In the genomic region with DNA sequence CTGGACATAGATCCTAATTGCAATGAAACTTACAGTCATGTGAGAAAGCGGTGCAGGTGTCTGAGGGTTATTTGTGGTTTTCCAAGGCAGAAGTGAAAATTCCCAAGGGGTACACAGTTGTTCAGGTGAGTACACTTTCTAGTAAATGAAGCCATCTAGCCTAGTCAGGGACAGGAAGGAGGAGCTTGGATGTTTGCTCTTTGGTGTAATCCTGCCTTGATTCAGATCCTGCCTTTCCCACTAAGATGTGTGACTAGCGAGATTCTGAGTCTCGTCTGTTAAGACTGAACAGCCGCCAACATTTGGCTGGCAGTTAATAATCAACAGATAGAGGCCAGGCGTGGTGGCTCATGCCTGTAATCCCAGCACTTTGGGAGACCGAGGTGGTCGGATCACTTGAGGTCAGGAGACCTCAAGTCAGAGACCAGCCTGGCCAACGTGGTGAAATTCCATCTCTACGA, we compare ENCODE assay signal across 10 cellular contexts. TPM values are rescaled to one million over a fixed set of nuclear protein-coding genes. Genes with fewer than 3 reads are reported as not detected.
DNase-seq lines count a peak whose midpoint lies in the region; ATAC-seq and TF ChIP-seq lines count a peak whose summit lies in the region.
"Had no signal": no experiment of that assay in that cellular context is flagged by ENCODE, and none has a peak within 500 bp of the region (broad histone marks: within the 10 kb centered on the region; RNA-seq: fewer than 3 reads in every experiment).

No MANE protein-coding gene starts in this region.

- no peak for ATAC-seq in CD4-positive, alpha-beta T cell (ENCODE audit: poor library complexity)
- ATAC-seq in naive thymus-derived CD8-positive, alpha-beta T cell: no peak
- no peak for ATAC-seq in HG02588 (IDR thresholded peaks at IDR 0.05; ENCODE audit: unreplicated experiment)

- peaks cover 68% of the 10 kb centered on the region for H3K4me1 Mint-ChIP-seq in CD4-positive, alpha-beta T cell (ENCODE audit: low read depth)
- H3K4me1 Mint-ChIP-seq in naive thymus-derived CD8-positive, alpha-beta T cell: peaks cover 18 to 83% (median 65%) of the 10 kb centered on the region in 4 donors

- H3K36me3 Mint-ChIP-seq in CD4-positive, alpha-beta T cell (ENCODE audit: low read depth): peaks cover 76% of the 10 kb centered on the region
- H3K36me3 Mint-ChIP-seq in naive thymus-derived CD8-positive, alpha-beta T cell: peaks cover 0 to 75% (median 25%) of the 10 kb centered on the region in 3 donors

- peak overlapping the region; percentile 71; the same call in 1 of the 2 replicates for H3K9ac ChIP-seq in Karpas-422 (ENCODE audit: low read length)

- DNase-seq in CD4-positive, alpha-beta T cell: no peak
- no peak for DNase-seq in Karpas-422
- no peak for DNase-seq in naive thymus-derived CD8-positive, alpha-beta T cell
- DNase-seq in AG08396 (ENCODE audit: low spot score): no peak
- DNase-seq in NCI-H345 (lab: John Stamatoyannopoulos, UW): no peak
- DNase-seq in dedifferentiated amniotic fluid mesenchymal stem cell (ENCODE audit: extremely low spot score): no peak
- DNase-seq: dermis blood vessel endothelial cell, SW 1271 had no signal

- H3K4me1 ChIP-seq in Karpas-422 (ENCODE audit: low read length) (peaks cover 29% of the 10 kb centered on the region), ectodermal cell (ENCODE audit: control insufficient read depth, insufficient read depth, low read length) (peaks cover 32% of the 10 kb centered on the region)

- POLR2A ChIA-PET in CD4-positive, alpha-beta T cell (lab: Charles Lee): interaction anchor here (1.3 to 4.9 kb wide), 2 partner anchors 13 to 66 kb away, joined by 4 to 148 read pairs; a partner anchor contains a TSS
- POLR2A ChIA-PET in naive thymus-derived CD8-positive, alpha-beta T cell (lab: Charles Lee): interaction anchor here (3.7 to 6.3 kb wide), 2 partner anchors 13 to 44 kb away, joined by 19 to 158 read pairs; a partner anchor contains a TSS

- H3K27me3 Mint-ChIP-seq in CD4-positive, alpha-beta T cell: no peaks in the 10 kb centered on the region
- no peaks in the 10 kb centered on the region for H3K27me3 Mint-ChIP-seq in naive thymus-derived CD8-positive, alpha-beta T cell

- H3K27ac ChIP-seq in CD4-positive, alpha-beta T cell (ENCODE audit: low read depth, low read length): no peak overlapping the region
- H3K27ac ChIP-seq in Karpas-422 (ENCODE audit: low read length) (no peak overlapping the region), ectodermal cell (ENCODE audit: insufficient read depth, low read depth, low read length, poor library complexity, severe bottlenecking) (no peak overlapping the region)

- H3K27ac Mint-ChIP-seq in CD4-positive, alpha-beta T cell: peak overlapping the region; percentile 93
- peak overlapping the region in 5 of 10 donors; percentile 31 to 68 (median 46) for H3K27ac Mint-ChIP-seq in naive thymus-derived CD8-positive, alpha-beta T cell

- H3K36me3 ChIP-seq in Karpas-422 (ENCODE audit: insufficient read depth, low read length) (peaks cover 65% of the 10 kb centered on the region), ectodermal cell (ENCODE audit: control insufficient read depth, insufficient read depth, low read length) (peaks cover 62% of the 10 kb centered on the region)

- no peak for TF ChIP-seq CTCF in CD4-positive, alpha-beta T cell (IDR thresholded peaks at IDR 0.05)

- WGBS in ectodermal cell, 2 experiments: 92 to 94% methylated on average over 9 of the region's 9 CpGs

- H3K79me2 ChIP-seq in Karpas-422 (ENCODE audit: low read length): peaks cover 47% of the 10 kb centered on the region

- H3K4me3 Mint-ChIP-seq in CD4-positive, alpha-beta T cell: peak overlapping the region; percentile 73
- H3K4me3 Mint-ChIP-seq in naive thymus-derived CD8-positive, alpha-beta T cell: peak overlapping the region; percentile 9 to 100 (median 93)

- CTCF ChIA-PET in CD4-positive, alpha-beta T cell (lab: Charles Lee): no interaction called here

- H3K9me3 ChIP-seq in CD4-positive, alpha-beta T cell (ENCODE audit: control insufficient read depth, low read length): no peaks in the 10 kb centered on the region
- no peaks in the 10 kb centered on the region for H3K9me3 ChIP-seq in Karpas-422 (ENCODE audit: low read length)
- H3K9me3 ChIP-seq in ectodermal cell (ENCODE audit: control insufficient read depth, low read length): no peaks in the 10 kb centered on the region

- intact Hi-C loops in CD4-positive, alpha-beta T cell (cut with DNase I, micrococcal nuclease): loop anchor here in 1 of 2 experiments (5.0 to 10.0 kb wide), 2 partner anchors 86 to 262 kb away; a partner anchor contains a TSS

- H4K20me1 ChIP-seq in Karpas-422 (ENCODE audit: insufficient read depth, low read depth, low read length): peaks cover 66% of the 10 kb centered on the region

- no peaks in the 10 kb centered on the region for H3K27me3 ChIP-seq in CD4-positive, alpha-beta T cell (ENCODE audit: control insufficient read depth, insufficient read depth, low read length)
- H3K27me3 ChIP-seq in Karpas-422 (ENCODE audit: low read length) (no peaks in the 10 kb centered on the region), ectodermal cell (ENCODE audit: control insufficient read depth, insufficient read depth, low read length, poor library complexity, severe bottlenecking) (no peaks in the 10 kb centered on the region)

- H3K9me2 ChIP-seq in Karpas-422 (replicated peaks; ENCODE audit: insufficient read depth, low read length): no peaks in the 10 kb centered on the region

- no peaks in the 10 kb centered on the region for H3K9me3 Mint-ChIP-seq in CD4-positive, alpha-beta T cell
- no peaks in the 10 kb centered on the region for H3K9me3 Mint-ChIP-seq in naive thymus-derived CD8-positive, alpha-beta T cell

- peak overlapping the region; percentile 90 for H3K4me2 ChIP-seq in Karpas-422 (ENCODE audit: low read depth, low read length, poor library complexity, severe bottlenecking)

- no peak overlapping the region for H2AFZ ChIP-seq in Karpas-422 (ENCODE audit: low read length)

- H3K4me3 ChIP-seq in Karpas-422 (ENCODE audit: low read length) (no peak overlapping the region), ectodermal cell (ENCODE audit: insufficient read depth, low read depth, low read length) (peak overlapping the region; percentile 0)

RNA-seq across cellular contexts. Expression of a gene that starts 2.5 kb away (rescaled TPM):
- 1,000 to 10,000 TPM; 2,017 to 2,050 TPM for total RNA-seq in CD4-positive, alpha-beta T cell
- total RNA-seq in Karpas-422 (2014; rRNA removed; shearing (Covaris generic); ENCODE audit: low replicate concordance): 3,304 and 6,295 TPM in 2 replicates
- polyA plus RNA-seq in ectodermal cell (2013, experiment 1 of 4): 2,252 TPM
- polyA plus RNA-seq in ectodermal cell (2013, experiment 2 of 4): 2,212 TPM
- 1,886 TPM for polyA plus RNA-seq in ectodermal cell (2013, experiment 3 of 4)
- 1,991 TPM for polyA plus RNA-seq in ectodermal cell (2013, experiment 4 of 4)
- total RNA-seq in naive thymus-derived CD8-positive, alpha-beta T cell: 1,000 to 10,000 TPM; 1,288 to 1,335 TPM
- polyA plus RNA-seq in naive thymus-derived CD8-positive, alpha-beta T cell: 1,000 to 10,000 TPM; 1,265 to 1,506 (median 1,311) TPM

RNA-seq across cellular contexts. Expression of a gene that starts 12.1 kb away (rescaled TPM):
- 1 to 10 TPM; 8.4 to 8.6 TPM for total RNA-seq in CD4-positive, alpha-beta T cell
- total RNA-seq in Karpas-422 (2014; rRNA removed; shearing (Covaris generic); ENCODE audit: low replicate concordance): 28.1 and 39.8 TPM in 2 replicates
- polyA plus RNA-seq in ectodermal cell (2013, experiment 1 of 4): 34.8 TPM
- 28.3 TPM for polyA plus RNA-seq in ectodermal cell (2013, experiment 2 of 4)
- 32.9 TPM for polyA plus RNA-seq in ectodermal cell (2013, experiment 3 of 4)
- polyA plus RNA-seq in ectodermal cell (2013, experiment 4 of 4): 31.4 TPM
- 10 to 100 TPM; 25.2 to 25.6 TPM for total RNA-seq in naive thymus-derived CD8-positive, alpha-beta T cell
- polyA plus RNA-seq in naive thymus-derived CD8-positive, alpha-beta T cell: 10 to 100 TPM; 23.4 to 38.7 (median 33.3) TPM

RNA-seq across cellular contexts. Expression of a gene that starts 13.8 kb away (rescaled TPM):
- 10 to 100 TPM; 13.7 to 18.0 TPM for total RNA-seq in CD4-positive, alpha-beta T cell
- total RNA-seq in Karpas-422 (2014; rRNA removed; shearing (Covaris generic); ENCODE audit: low replicate concordance): 85.6 and 90.0 TPM in 2 replicates
- polyA plus RNA-seq in ectodermal cell (2013, experiment 1 of 4): 116 TPM
- 120 TPM for polyA plus RNA-seq in ectodermal cell (2013, experiment 2 of 4)
- 98.3 TPM for polyA plus RNA-seq in ectodermal cell (2013, experiment 3 of 4)
- 107 TPM for polyA plus RNA-seq in ectodermal cell (2013, experiment 4 of 4)
- total RNA-seq in naive thymus-derived CD8-positive, alpha-beta T cell: 10 to 100 TPM; 35.9 to 36.1 TPM
- polyA plus RNA-seq in naive thymus-derived CD8-positive, alpha-beta T cell: 10 to 100 TPM; 11.9 to 17.9 (median 14.8) TPM

RNA-seq across cellular contexts. Expression of a gene that starts 19.6 kb away (rescaled TPM):
- total RNA-seq in CD4-positive, alpha-beta T cell: 1 to 10 TPM; 1.1 to 1.3 TPM
- total RNA-seq in Karpas-422 (2014; rRNA removed; shearing (Covaris generic); ENCODE audit: low replicate concordance): 0.11 TPM in 1 of 2 replicates, not detected in the other
- not detected for polyA plus RNA-seq in ectodermal cell (2013, experiment 1 of 4)
- polyA plus RNA-seq in ectodermal cell (2013, experiment 2 of 4): 0.39 TPM
- not detected for polyA plus RNA-seq in ectodermal cell (2013, experiment 3 of 4)
- not detected for polyA plus RNA-seq in ectodermal cell (2013, experiment 4 of 4)
- total RNA-seq in naive thymus-derived CD8-positive, alpha-beta T cell: under 1 TPM in 1 of 2 experiments, not detected in 1; 0.62 TPM
- polyA plus RNA-seq in naive thymus-derived CD8-positive, alpha-beta T cell: not detected
- total RNA-seq: dermis blood vessel endothelial cell had no signal

RNA-seq across cellular contexts. Expression of a gene that starts 30.2 kb away (rescaled TPM):
- 1 to 10 TPM in 1 of 2 experiments, under 1 TPM in 1; 0.84 to 1.5 TPM for total RNA-seq in CD4-positive, alpha-beta T cell
- 6.2 TPM in 1 of 2 replicates, not detected in the other for total RNA-seq in Karpas-422 (2014; rRNA removed; shearing (Covaris generic); ENCODE audit: low replicate concordance)
- not detected for polyA plus RNA-seq in ectodermal cell (2013, experiment 1 of 4)
- polyA plus RNA-seq in ectodermal cell (2013, experiment 2 of 4): 0.41 TPM
- polyA plus RNA-seq in ectodermal cell (2013, experiment 3 of 4): 0.96 TPM
- polyA plus RNA-seq in ectodermal cell (2013, experiment 4 of 4): 0.61 TPM
- total RNA-seq in naive thymus-derived CD8-positive, alpha-beta T cell: not detected
- under 1 TPM in 1 of 3 donors, not detected in 2; 0.13 TPM for polyA plus RNA-seq in naive thymus-derived CD8-positive, alpha-beta T cell
